In the genomic region with DNA sequence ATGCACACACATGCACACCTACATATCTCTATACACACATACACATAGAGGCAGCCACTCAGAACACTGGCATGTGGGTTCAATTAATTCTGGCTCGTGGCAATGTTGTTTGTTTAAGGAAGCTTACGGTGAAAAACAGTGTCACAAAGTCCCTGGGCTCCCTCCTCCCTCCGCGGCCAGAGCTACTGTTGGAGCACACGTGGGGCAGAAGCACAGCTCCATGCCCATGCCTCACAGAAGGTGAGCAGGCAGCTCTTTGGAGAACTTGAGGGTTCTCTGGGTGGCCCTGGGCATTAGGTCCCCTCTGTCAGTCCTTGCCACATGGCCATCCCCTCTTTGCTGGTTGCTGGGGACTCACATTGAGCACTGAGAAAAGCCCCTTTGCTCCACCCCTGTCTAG, we compare ENCODE assay signal across 17 cellular contexts.
DNase-seq lines count a peak whose midpoint lies in the region; ATAC-seq and TF ChIP-seq lines count a peak whose summit lies in the region.
"Had no signal": no experiment of that assay in that cellular context is flagged by ENCODE, and none has a peak within 500 bp of the region (broad histone marks: within the 10 kb centered on the region; RNA-seq: fewer than 3 reads in every experiment).

No MANE protein-coding gene starts in this region.

- CTCF ChIA-PET in SK-N-SH (lab: Yijun Ruan, JAX), result interaction anchor here (1.2 to 1.4 kb wide), 2 partner anchors 10 to 17 kb away, joined by 3 read pairs; no protein-coding TSS in a partner anchor

- peaks cover 2% of the 10 kb centered on the region for H3K9me3 Mint-ChIP-seq in natural killer cell treated with Interleukin-12 subunit alpha and Interleukin-12 subunit beta and Interleukin-15 and Interleukin-18, amount 100 ng/mL, for 72 hours
- H3K9me3 Mint-ChIP-seq in natural killer cell, result no peaks in the 10 kb centered on the region
- H3K9me3 Mint-ChIP-seq in stimulated activated effector memory CD8-positive, alpha-beta T cell treated with anti-CD3 and anti-CD28 coated beads, Interleukin-12 subunit alpha, Interleukin-12 subunit beta, amount 100 ng/mL, for 72 hours, result no peaks in the 10 kb centered on the region
- H3K9me3 Mint-ChIP-seq: GM23338 had no signal

- no peaks in the 10 kb centered on the region for H3K9me3 ChIP-seq in SK-N-SH

- no peaks in the 10 kb centered on the region for H3F3A ChIP-seq in SK-N-SH (replicated peaks; ENCODE audit: insufficient read depth)

- TF ChIP-seq RAD21 in SK-N-SH (IDR thresholded peaks at IDR 0.05; ENCODE audit: low read length), result no peak

- peak overlapping the region in 1 of 2 donors; percentile 54 for H3K27ac Mint-ChIP-seq in natural killer cell treated with Interleukin-12 subunit alpha and Interleukin-12 subunit beta and Interleukin-15 and Interleukin-18, amount 100 ng/mL, for 72 hours
- H3K27ac Mint-ChIP-seq in natural killer cell, result no peak overlapping the region
- H3K27ac Mint-ChIP-seq in stimulated activated effector memory CD8-positive, alpha-beta T cell treated with anti-CD3 and anti-CD28 coated beads, Interleukin-12 subunit alpha, Interleukin-12 subunit beta, amount 100 ng/mL, for 72 hours, result no peak overlapping the region
- H3K27ac Mint-ChIP-seq: GM23338 had no signal

- no peaks in the 10 kb centered on the region for H3K27me3 Mint-ChIP-seq in natural killer cell treated with Interleukin-12 subunit alpha and Interleukin-12 subunit beta and Interleukin-15 and Interleukin-18, amount 100 ng/mL, for 72 hours
- H3K27me3 Mint-ChIP-seq in natural killer cell (ENCODE audit: low read depth in 2 of 2), result peaks cover 0 to 2% of the 10 kb centered on the region in 2 donors
- H3K27me3 Mint-ChIP-seq: CD4-positive, CD25-positive, alpha-beta regulatory T cell had no signal

- in situ Hi-C loops in KBM-7 (cut with MboI; ENCODE audit: low pct_unique_long_range_greater_than_20kb, low sequenced_read_pairs), result no loop called here

- ATAC-seq in SK-N-SH treated with all-trans-retinoic acid at 6 μM for 48 hours, result no peak
- ATAC-seq in natural killer cell treated with Interleukin-12 subunit alpha and Interleukin-12 subunit beta and Interleukin-15 and Interleukin-18, amount 100 ng/mL, for 72 hours, result no peak
- no peak for ATAC-seq in natural killer cell
- ATAC-seq in left lobe of liver, result peak; percentile 95
- ATAC-seq in stimulated activated effector memory CD8-positive, alpha-beta T cell treated with anti-CD3 and anti-CD28 coated beads, Interleukin-12 subunit alpha, Interleukin-12 subunit beta, amount 100 ng/mL, for 72 hours, result no peak
- ATAC-seq: GM23338 had no signal

- no peak for TF ChIP-seq CTCF in SK-N-SH (IDR thresholded peaks at IDR 0.05)
- no peak for TF ChIP-seq CTCF in natural killer cell (IDR thresholded peaks at IDR 0.05)

- H3K4me2 ChIP-seq in SK-N-SH, result no peak overlapping the region
- H3K4me2 ChIP-seq: GM23338 had no signal

- H4K20me1 ChIP-seq in SK-N-SH (ENCODE audit: insufficient read depth), result no peaks in the 10 kb centered on the region
- H4K20me1 ChIP-seq: BLaER1 treated with 17β-estradiol and CSF1 and Interleukin-3, amounts not matched to agents 10 nM and 100 nM had no signal

- no peaks in the 10 kb centered on the region for H3K9me2 ChIP-seq in SK-N-SH

- intact Hi-C loops in natural killer cell (cut with micrococcal nuclease), result no loop called here

- peak overlapping the region; percentile 7 for H3K4me3 Mint-ChIP-seq in natural killer cell treated with Interleukin-12 subunit alpha and Interleukin-12 subunit beta and Interleukin-15 and Interleukin-18, amount 100 ng/mL, for 72 hours
- no peak overlapping the region for H3K4me3 Mint-ChIP-seq in natural killer cell
- no peak overlapping the region for H3K4me3 Mint-ChIP-seq in stimulated activated effector memory CD8-positive, alpha-beta T cell treated with anti-CD3 and anti-CD28 coated beads, Interleukin-12 subunit alpha, Interleukin-12 subunit beta, amount 100 ng/mL, for 72 hours
- H3K4me3 Mint-ChIP-seq: GM23338 had no signal

- no peak overlapping the region for H3K4me3 ChIP-seq in SK-N-SH (ENCODE audit: low read depth in 2 of 2, low read length in 1 of 2)
- H3K4me3 ChIP-seq: BLaER1 treated with 17β-estradiol and CSF1 and Interleukin-3, amounts not matched to agents 10 nM and 100 nM; GM23338 had no signal

- peak; percentile 47 for DNase-seq in SK-N-SH
- DNase-seq in natural killer cell treated with Interleukin-12 subunit alpha and Interleukin-12 subunit beta and Interleukin-15 and Interleukin-18, amount 100 ng/mL, for 72 hours (ENCODE audit: low spot score), result no peak
- no peak for DNase-seq in natural killer cell
- DNase-seq in left lobe of liver (ENCODE audit: low spot score), result peak; percentile 61
- DNase-seq in NCI-H2196 (lab: John Stamatoyannopoulos, UW; ENCODE audit: unreplicated experiment), result no peak
- no peak for DNase-seq in stimulated activated effector memory CD8-positive, alpha-beta T cell treated with anti-CD3 and anti-CD28 coated beads, Interleukin-12 subunit alpha, Interleukin-12 subunit beta, amount 100 ng/mL, for 72 hours (ENCODE audit: low spot score in 2 of 2)
- DNase-seq in KBM-7, result no peak
- DNase-seq: 8988T; AML-193; CD4-positive, CD25-positive, alpha-beta regulatory T cell; DMS53; GF-D8; H7 had no signal

- no peak overlapping the region for H2AFZ ChIP-seq in SK-N-SH (ENCODE audit: low read depth)
- H2AFZ ChIP-seq: GM23338 had no signal

- 31% methylated on average over 5 of the region's 5 CpGs for WGBS in SK-N-SH (ENCODE audit: low lambda C conversion rate)

- H3K27ac ChIP-seq in SK-N-SH (ENCODE audit: low read depth in 2 of 2, low read length in 1 of 2), result no peak overlapping the region
- H3K27ac ChIP-seq: HL-60 had no signal

- H3K9ac ChIP-seq in SK-N-SH, result no peak overlapping the region

- H3K36me3 ChIP-seq in SK-N-SH (replicated peaks in 1 of 2; ENCODE audit: control insufficient read depth in 1 of 2, insufficient read depth in 2 of 2, low read length in 1 of 2), result no peaks in the 10 kb centered on the region
- H3K36me3 ChIP-seq: BLaER1 treated with 17β-estradiol and CSF1 and Interleukin-3, amounts not matched to agents 10 nM and 100 nM had no signal

- no peak for TF ChIP-seq EP300 in SK-N-SH (IDR thresholded peaks at IDR 0.05; ENCODE audit: borderline replicate concordance in 1 of 2, low read depth in 1 of 2, low read length in 1 of 2)

- H3K36me3 Mint-ChIP-seq in natural killer cell treated with Interleukin-12 subunit alpha and Interleukin-12 subunit beta and Interleukin-15 and Interleukin-18, amount 100 ng/mL, for 72 hours, result peaks cover 25% of the 10 kb centered on the region
- H3K36me3 Mint-ChIP-seq in natural killer cell, result no peaks in the 10 kb centered on the region
- H3K36me3 Mint-ChIP-seq in stimulated activated effector memory CD8-positive, alpha-beta T cell treated with anti-CD3 and anti-CD28 coated beads, Interleukin-12 subunit alpha, Interleukin-12 subunit beta, amount 100 ng/mL, for 72 hours, result peaks cover 5% of the 10 kb centered on the region
- H3K36me3 Mint-ChIP-seq: CD4-positive, CD25-positive, alpha-beta regulatory T cell had no signal

- H3K4me1 ChIP-seq in SK-N-SH (ENCODE audit: control insufficient read depth in 1 of 2, insufficient read depth in 2 of 2, low read depth in 1 of 2, low read length in 1 of 2), result peaks cover 0 to 11% of the 10 kb centered on the region in 2 experiments; a peak in 1 of 4 replicates

- H3K27me3 ChIP-seq in SK-N-SH (ENCODE audit: insufficient read depth), result no peaks in the 10 kb centered on the region
- H3K27me3 ChIP-seq: BLaER1 treated with 17β-estradiol and CSF1 and Interleukin-3, amounts not matched to agents 10 nM and 100 nM had no signal

- peaks cover 57 to 59% of the 10 kb centered on the region in 2 donors for H3K4me1 Mint-ChIP-seq in natural killer cell treated with Interleukin-12 subunit alpha and Interleukin-12 subunit beta and Interleukin-15 and Interleukin-18, amount 100 ng/mL, for 72 hours (ENCODE audit: low read depth in 2 of 2)
- H3K4me1 Mint-ChIP-seq in natural killer cell, result no peaks in the 10 kb centered on the region
- peaks cover 56% of the 10 kb centered on the region for H3K4me1 Mint-ChIP-seq in stimulated activated effector memory CD8-positive, alpha-beta T cell treated with anti-CD3 and anti-CD28 coated beads, Interleukin-12 subunit alpha, Interleukin-12 subunit beta, amount 100 ng/mL, for 72 hours
- H3K4me1 Mint-ChIP-seq: GM23338 had no signal

- POLR2A ChIA-PET in SK-N-SH (lab: Yijun Ruan, JAX), result interaction anchor here (0.9 kb wide), 1 partner anchor 9 kb away, joined by 3 read pairs; no protein-coding TSS in a partner anchor

- no peaks in the 10 kb centered on the region for H3K79me2 ChIP-seq in SK-N-SH (ENCODE audit: insufficient read depth)

TF ChIP-seq in SK-N-SH, 30 proteins besides CTCF, POLR2A, EP300 and RAD21 (continues in another document):
- no peak for TF ChIP-seq TCF12 (IDR thresholded peaks at IDR 0.05)
- TF ChIP-seq, protein P1, sequence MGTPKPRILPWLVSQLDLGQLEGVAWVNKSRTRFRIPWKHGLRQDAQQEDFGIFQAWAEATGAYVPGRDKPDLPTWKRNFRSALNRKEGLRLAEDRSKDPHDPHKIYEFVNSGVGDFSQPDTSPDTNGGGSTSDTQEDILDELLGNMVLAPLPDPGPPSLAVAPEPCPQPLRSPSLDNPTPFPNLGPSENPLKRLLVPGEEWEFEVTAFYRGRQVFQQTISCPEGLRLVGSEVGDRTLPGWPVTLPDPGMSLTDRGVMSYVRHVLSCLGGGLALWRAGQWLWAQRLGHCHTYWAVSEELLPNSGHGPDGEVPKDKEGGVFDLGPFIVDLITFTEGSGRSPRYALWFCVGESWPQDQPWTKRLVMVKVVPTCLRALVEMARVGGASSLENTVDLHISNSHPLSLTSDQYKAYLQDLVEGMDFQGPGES (IDR thresholded peaks at IDR 0.05; ENCODE audit: low read depth, low read length), result no peak
- TF ChIP-seq EZH2phosphoT487 (IDR thresholded peaks at IDR 0.05; ENCODE audit: borderline replicate concordance, low read depth), result no peak
- TF ChIP-seq NRF1 (IDR thresholded peaks at IDR 0.05; ENCODE audit: low read depth, low read length), result no peak

TF ChIP-seq in SK-N-SH treated with all-trans-retinoic acid at 6 μM for 48 hours, 23 proteins besides CTCF, POLR2A, EP300 and RAD21 (continues in another document):
- TF ChIP-seq ZNF70 (CRISPR knock-in tag; IDR thresholded peaks at IDR 0.05), result no peak
- TF ChIP-seq, protein P2, sequence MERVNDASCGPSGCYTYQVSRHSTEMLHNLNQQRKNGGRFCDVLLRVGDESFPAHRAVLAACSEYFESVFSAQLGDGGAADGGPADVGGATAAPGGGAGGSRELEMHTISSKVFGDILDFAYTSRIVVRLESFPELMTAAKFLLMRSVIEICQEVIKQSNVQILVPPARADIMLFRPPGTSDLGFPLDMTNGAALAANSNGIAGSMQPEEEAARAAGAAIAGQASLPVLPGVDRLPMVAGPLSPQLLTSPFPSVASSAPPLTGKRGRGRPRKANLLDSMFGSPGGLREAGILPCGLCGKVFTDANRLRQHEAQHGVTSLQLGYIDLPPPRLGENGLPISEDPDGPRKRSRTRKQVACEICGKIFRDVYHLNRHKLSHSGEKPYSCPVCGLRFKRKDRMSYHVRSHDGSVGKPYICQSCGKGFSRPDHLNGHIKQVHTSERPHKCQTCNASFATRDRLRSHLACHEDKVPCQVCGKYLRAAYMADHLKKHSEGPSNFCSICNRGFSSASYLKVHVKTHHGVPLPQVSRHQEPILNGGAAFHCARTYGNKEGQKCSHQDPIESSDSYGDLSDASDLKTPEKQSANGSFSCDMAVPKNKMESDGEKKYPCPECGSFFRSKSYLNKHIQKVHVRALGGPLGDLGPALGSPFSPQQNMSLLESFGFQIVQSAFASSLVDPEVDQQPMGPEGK (CRISPR knock-in tag; IDR thresholded peaks at IDR 0.05; ENCODE audit: borderline replicate concordance), result no peak
- TF ChIP-seq ZFP30 (CRISPR knock-in tag; IDR thresholded peaks at IDR 0.05), result no peak

Comparison
In these comparisons a context has a peak if more than half of its experiments do, and no peak if none do; other contexts are left out.
1. DNase-seq: peak in SK-N-SH (single experiment) and left lobe of liver (single experiment); none in natural killer cell treated with Interleukin-12 subunit alpha and Interleukin-12 subunit beta and Interleukin-15 and Interleukin-18, amount 100 ng/mL, for 72 hours (single experiment), natural killer cell (single experiment), NCI-H2196 (single experiment), stimulated activated effector memory CD8-positive, alpha-beta T cell treated with anti-CD3 and anti-CD28 coated beads, Interleukin-12 subunit alpha, Interleukin-12 subunit beta, amount 100 ng/mL, for 72 hours (0 of 2) and KBM-7 (single experiment).